ENCODE assay signal across 1 cellular context in the genomic region with DNA sequence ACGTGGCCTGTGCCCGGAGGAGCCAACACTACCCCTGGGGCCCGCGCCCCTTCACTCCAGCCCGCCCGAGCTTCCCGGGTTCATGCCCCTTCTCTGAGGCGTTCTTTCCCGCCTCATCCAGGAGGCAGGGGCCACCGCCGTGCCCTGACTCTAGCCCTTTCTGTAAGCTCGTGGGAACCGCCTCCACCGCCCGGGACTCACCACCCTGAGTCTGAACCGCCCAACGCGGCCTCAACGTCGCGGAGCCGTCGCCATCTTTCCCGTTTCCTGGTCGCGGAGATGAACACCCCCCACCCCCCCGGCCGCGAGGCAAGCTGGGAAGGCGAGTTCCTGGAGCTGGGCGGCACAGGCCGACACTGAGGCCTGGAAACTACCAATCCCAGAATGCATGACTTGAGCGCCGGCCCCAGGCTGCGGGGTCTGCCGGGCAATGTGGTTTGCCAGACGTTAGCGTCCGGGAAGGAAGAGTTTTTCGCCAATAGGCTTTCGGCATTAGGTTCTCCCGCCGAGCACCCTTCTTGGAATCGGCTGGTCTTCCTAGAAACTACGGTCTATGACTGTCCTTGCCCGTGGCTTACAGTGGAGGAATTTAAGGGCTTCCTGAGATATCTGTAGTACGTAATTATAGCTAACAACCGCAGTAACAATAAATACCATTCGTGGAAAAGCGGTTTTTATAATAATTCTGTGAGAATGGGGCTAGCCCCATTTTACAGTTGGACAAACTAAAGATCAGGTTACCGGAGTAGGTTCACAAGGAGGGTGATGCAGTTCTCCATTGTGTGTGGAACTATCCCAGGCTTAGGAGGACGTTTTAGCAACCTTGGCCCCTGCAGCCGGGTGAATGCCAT.
TF ChIP-seq lines count a peak whose summit lies in the region.

A gene (minus strand): TSS at position 281 of the 851 bp plus-strand sequence. CDS start 6,381 bp downstream, outside the sequence.

TF ChIP-seq in HEK293, 187 proteins besides CTCF, POLR2A, EP300 and RAD21 (continued from another document and continues in another):
- TF ChIP-seq, protein P1, sequence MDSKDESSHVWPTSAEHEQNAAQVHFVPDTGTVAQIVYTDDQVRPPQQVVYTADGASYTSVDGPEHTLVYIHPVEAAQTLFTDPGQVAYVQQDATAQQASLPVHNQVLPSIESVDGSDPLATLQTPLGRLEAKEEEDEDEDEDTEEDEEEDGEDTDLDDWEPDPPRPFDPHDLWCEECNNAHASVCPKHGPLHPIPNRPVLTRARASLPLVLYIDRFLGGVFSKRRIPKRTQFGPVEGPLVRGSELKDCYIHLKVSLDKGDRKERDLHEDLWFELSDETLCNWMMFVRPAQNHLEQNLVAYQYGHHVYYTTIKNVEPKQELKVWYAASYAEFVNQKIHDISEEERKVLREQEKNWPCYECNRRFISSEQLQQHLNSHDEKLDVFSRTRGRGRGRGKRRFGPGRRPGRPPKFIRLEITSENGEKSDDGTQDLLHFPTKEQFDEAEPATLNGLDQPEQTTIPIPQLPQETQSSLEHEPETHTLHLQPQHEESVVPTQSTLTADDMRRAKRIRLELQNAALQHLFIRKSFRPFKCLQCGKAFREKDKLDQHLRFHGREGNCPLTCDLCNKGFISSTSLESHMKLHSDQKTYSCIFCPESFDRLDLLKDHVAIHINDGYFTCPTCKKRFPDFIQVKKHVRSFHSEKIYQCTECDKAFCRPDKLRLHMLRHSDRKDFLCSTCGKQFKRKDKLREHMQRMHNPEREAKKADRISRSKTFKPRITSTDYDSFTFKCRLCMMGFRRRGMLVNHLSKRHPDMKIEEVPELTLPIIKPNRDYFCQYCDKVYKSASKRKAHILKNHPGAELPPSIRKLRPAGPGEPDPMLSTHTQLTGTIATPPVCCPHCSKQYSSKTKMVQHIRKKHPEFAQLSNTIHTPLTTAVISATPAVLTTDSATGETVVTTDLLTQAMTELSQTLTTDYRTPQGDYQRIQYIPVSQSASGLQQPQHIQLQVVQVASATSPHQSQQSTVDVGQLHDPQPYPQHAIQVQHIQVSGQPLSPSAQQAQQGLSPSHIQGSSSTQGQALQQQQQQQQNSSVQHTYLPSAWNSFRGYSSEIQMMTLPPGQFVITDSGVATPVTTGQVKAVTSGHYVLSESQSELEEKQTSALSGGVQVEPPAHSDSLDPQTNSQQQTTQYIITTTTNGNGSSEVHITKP (tag by site-specific recombination; IDR thresholded peaks at IDR 0.05): peak; percentile 81; the same call in 1 of the 2 replicates
- no peak for TF ChIP-seq ZNF10 (tag by site-specific recombination; IDR thresholded peaks at IDR 0.05)
- TF ChIP-seq, protein P2, sequence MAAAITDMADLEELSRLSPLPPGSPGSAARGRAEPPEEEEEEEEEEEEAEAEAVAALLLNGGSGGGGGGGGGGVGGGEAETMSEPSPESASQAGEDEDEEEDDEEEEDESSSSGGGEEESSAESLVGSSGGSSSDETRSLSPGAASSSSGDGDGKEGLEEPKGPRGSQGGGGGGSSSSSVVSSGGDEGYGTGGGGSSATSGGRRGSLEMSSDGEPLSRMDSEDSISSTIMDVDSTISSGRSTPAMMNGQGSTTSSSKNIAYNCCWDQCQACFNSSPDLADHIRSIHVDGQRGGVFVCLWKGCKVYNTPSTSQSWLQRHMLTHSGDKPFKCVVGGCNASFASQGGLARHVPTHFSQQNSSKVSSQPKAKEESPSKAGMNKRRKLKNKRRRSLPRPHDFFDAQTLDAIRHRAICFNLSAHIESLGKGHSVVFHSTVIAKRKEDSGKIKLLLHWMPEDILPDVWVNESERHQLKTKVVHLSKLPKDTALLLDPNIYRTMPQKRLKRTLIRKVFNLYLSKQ (tag by site-specific recombination; IDR thresholded peaks at IDR 0.05; ENCODE audit: borderline replicate concordance): no peak
- TF ChIP-seq ZNF610 (tag by site-specific recombination; IDR thresholded peaks at IDR 0.05; ENCODE audit: borderline replicate concordance): no peak
- no peak; the same call in 1 of the 2 replicates for TF ChIP-seq ZNF558 (tag by site-specific recombination; IDR thresholded peaks at IDR 0.05)
- TF ChIP-seq ZNF16 (tag by site-specific recombination; IDR thresholded peaks at IDR 0.05; ENCODE audit: low read depth): no peak
- TF ChIP-seq ZNF561 (tag by site-specific recombination; IDR thresholded peaks at IDR 0.05; ENCODE audit: borderline replicate concordance): 0 out of 2 replicates have a peak, but pooled peaks have one; percentile 8
- TF ChIP-seq, protein P3, sequence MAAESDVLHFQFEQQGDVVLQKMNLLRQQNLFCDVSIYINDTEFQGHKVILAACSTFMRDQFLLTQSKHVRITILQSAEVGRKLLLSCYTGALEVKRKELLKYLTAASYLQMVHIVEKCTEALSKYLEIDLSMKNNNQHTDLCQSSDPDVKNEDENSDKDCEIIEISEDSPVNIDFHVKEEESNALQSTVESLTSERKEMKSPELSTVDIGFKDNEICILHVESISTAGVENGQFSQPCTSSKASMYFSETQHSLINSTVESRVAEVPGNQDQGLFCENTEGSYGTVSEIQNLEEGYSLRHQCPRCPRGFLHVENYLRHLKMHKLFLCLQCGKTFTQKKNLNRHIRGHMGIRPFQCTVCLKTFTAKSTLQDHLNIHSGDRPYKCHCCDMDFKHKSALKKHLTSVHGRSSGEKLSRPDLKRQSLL (tag by site-specific recombination; IDR thresholded peaks at IDR 0.05): 0 out of 2 replicates have a peak, but pooled peaks have one; percentile 40
- TF ChIP-seq ZNF549 (tag by site-specific recombination; IDR thresholded peaks at IDR 0.05): no peak
- peak; percentile 92 for TF ChIP-seq GLIS2 (tag by site-specific recombination; IDR thresholded peaks at IDR 0.05)
- TF ChIP-seq ZFP41 (tag by site-specific recombination; IDR thresholded peaks at IDR 0.05; ENCODE audit: borderline replicate concordance): no peak
- TF ChIP-seq ZNF175 (tag by site-specific recombination; IDR thresholded peaks at IDR 0.05): no peak
- no peak for TF ChIP-seq ZSCAN16 (tag by site-specific recombination; IDR thresholded peaks at IDR 0.05)
- TF ChIP-seq KLF10 (tag by site-specific recombination; IDR thresholded peaks at IDR 0.05): peak; percentile 59
- TF ChIP-seq ZNF132 (tag by site-specific recombination; IDR thresholded peaks at IDR 0.05; ENCODE audit: borderline replicate concordance): no peak
- TF ChIP-seq ZBTB48 (tag by site-specific recombination; IDR thresholded peaks at IDR 0.05): 0 out of 2 replicates have a peak, but pooled peaks have one; percentile 46
- no peak for TF ChIP-seq GLI4 (tag by site-specific recombination; IDR thresholded peaks at IDR 0.05)
- TF ChIP-seq ZNF791 (tag by site-specific recombination; IDR thresholded peaks at IDR 0.05): no peak
- peak; percentile 40; the same call in 1 of the 2 replicates for TF ChIP-seq ZNF391 (tag by site-specific recombination; IDR thresholded peaks at IDR 0.05; ENCODE audit: borderline replicate concordance, low read depth)
- TF ChIP-seq, protein P4, sequence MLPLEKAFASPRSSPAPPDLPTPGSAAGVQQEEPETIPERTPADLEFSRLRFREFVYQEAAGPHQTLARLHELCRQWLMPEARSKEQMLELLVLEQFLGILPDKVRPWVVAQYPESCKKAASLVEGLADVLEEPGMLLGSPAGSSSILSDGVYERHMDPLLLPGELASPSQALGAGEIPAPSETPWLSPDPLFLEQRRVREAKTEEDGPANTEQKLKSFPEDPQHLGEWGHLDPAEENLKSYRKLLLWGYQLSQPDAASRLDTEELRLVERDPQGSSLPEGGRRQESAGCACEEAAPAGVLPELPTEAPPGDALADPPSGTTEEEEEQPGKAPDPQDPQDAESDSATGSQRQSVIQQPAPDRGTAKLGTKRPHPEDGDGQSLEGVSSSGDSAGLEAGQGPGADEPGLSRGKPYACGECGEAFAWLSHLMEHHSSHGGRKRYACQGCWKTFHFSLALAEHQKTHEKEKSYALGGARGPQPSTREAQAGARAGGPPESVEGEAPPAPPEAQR (tag by site-specific recombination; IDR thresholded peaks at IDR 0.05): no peak
- no peak for TF ChIP-seq ZNF560 (tag by site-specific recombination; IDR thresholded peaks at IDR 0.05; ENCODE audit: borderline replicate concordance)
- TF ChIP-seq, protein P5, sequence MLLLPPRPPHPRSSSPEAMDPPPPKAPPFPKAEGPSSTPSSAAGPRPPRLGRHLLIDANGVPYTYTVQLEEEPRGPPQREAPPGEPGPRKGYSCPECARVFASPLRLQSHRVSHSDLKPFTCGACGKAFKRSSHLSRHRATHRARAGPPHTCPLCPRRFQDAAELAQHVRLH (tag by site-specific recombination; IDR thresholded peaks at IDR 0.05): peak; percentile 70; the same call in 1 of the 2 replicates
- TF ChIP-seq ZNF670 (tag by site-specific recombination; IDR thresholded peaks at IDR 0.05; ENCODE audit: low read depth): no peak
- TF ChIP-seq, protein P6, sequence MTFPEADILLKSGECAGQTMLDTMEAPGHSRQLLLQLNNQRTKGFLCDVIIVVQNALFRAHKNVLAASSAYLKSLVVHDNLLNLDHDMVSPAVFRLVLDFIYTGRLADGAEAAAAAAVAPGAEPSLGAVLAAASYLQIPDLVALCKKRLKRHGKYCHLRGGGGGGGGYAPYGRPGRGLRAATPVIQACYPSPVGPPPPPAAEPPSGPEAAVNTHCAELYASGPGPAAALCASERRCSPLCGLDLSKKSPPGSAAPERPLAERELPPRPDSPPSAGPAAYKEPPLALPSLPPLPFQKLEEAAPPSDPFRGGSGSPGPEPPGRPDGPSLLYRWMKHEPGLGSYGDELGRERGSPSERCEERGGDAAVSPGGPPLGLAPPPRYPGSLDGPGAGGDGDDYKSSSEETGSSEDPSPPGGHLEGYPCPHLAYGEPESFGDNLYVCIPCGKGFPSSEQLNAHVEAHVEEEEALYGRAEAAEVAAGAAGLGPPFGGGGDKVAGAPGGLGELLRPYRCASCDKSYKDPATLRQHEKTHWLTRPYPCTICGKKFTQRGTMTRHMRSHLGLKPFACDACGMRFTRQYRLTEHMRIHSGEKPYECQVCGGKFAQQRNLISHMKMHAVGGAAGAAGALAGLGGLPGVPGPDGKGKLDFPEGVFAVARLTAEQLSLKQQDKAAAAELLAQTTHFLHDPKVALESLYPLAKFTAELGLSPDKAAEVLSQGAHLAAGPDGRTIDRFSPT (tag by site-specific recombination; IDR thresholded peaks at IDR 0.05): no peak
- TF ChIP-seq SP7 (tag by site-specific recombination; IDR thresholded peaks at IDR 0.05): peak; percentile 44
- no peak for TF ChIP-seq ZNF266 (tag by site-specific recombination; IDR thresholded peaks at IDR 0.05; ENCODE audit: low read depth)
- no peak for TF ChIP-seq ZNF701 (tag by site-specific recombination; IDR thresholded peaks at IDR 0.05)
- TF ChIP-seq, protein P7, sequence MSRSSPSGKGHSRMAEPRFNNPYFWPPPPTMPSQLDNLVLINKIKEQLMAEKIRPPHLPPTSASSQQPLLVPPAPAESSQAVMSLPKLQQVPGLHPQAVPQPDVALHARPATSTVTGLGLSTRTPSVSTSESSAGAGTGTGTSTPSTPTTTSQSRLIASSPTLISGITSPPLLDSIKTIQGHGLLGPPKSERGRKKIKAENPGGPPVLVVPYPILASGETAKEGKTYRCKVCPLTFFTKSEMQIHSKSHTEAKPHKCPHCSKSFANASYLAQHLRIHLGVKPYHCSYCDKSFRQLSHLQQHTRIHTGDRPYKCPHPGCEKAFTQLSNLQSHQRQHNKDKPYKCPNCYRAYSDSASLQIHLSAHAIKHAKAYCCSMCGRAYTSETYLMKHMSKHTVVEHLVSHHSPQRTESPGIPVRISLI (tag by site-specific recombination; IDR thresholded peaks at IDR 0.05): no peak
- 0 out of 2 replicates have a peak, but pooled peaks have one; percentile 29 for TF ChIP-seq ZBTB21 (tag by site-specific recombination; IDR thresholded peaks at IDR 0.05)
- no peak for TF ChIP-seq ZNF350 (tag by site-specific recombination; IDR thresholded peaks at IDR 0.05)
- TF ChIP-seq ZBTB8A (tag by site-specific recombination; IDR thresholded peaks at IDR 0.05): peak; percentile 63
- TF ChIP-seq ZNF121 (tag by site-specific recombination; IDR thresholded peaks at IDR 0.05): no peak
- no peak for TF ChIP-seq ZNF585B (tag by site-specific recombination; IDR thresholded peaks at IDR 0.05)
- TF ChIP-seq ZBTB20 (tag by site-specific recombination; IDR thresholded peaks at IDR 0.05): peak; percentile 99
- no peak for TF ChIP-seq ZNF555 (tag by site-specific recombination; conservative IDR thresholded peaks at IDR 0.05)
- TF ChIP-seq SALL2 (tag by site-specific recombination; IDR thresholded peaks at IDR 0.05; ENCODE audit: borderline replicate concordance): no peak
- TF ChIP-seq ZXDB (tag by site-specific recombination; IDR thresholded peaks at IDR 0.05): peak; percentile 99
- no peak for TF ChIP-seq ZNF707 (tag by site-specific recombination; IDR thresholded peaks at IDR 0.05)
- TF ChIP-seq YY2 (tag by site-specific recombination; IDR thresholded peaks at IDR 0.05): peak; percentile 95
- TF ChIP-seq, protein P8, sequence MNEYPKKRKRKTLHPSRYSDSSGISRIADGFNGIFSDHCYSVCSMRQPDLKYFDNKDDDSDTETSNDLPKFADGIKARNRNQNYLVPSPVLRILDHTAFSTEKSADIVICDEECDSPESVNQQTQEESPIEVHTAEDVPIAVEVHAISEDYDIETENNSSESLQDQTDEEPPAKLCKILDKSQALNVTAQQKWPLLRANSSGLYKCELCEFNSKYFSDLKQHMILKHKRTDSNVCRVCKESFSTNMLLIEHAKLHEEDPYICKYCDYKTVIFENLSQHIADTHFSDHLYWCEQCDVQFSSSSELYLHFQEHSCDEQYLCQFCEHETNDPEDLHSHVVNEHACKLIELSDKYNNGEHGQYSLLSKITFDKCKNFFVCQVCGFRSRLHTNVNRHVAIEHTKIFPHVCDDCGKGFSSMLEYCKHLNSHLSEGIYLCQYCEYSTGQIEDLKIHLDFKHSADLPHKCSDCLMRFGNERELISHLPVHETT (tag by site-specific recombination; IDR thresholded peaks at IDR 0.05): peak; percentile 27; the same call in 1 of the 2 replicates
- TF ChIP-seq ZNF677 (tag by site-specific recombination; IDR thresholded peaks at IDR 0.05): no peak
- peak; percentile 60; the same call in 1 of the 2 replicates for TF ChIP-seq EGR2 (tag by site-specific recombination; IDR thresholded peaks at IDR 0.05; ENCODE audit: low read depth)
- peak; percentile 20; the same call in 1 of the 2 replicates for TF ChIP-seq MYNN (tag by site-specific recombination; IDR thresholded peaks at IDR 0.05; ENCODE audit: borderline replicate concordance)
- TF ChIP-seq WT1 (tag by site-specific recombination; IDR thresholded peaks at IDR 0.05): peak; percentile 24; the same call in 1 of the 2 replicates
- no peak for TF ChIP-seq HOXA7 (CRISPR knock-in tag; IDR thresholded peaks at IDR 0.05; ENCODE audit: borderline replicate concordance)
- TF ChIP-seq, protein P9, sequence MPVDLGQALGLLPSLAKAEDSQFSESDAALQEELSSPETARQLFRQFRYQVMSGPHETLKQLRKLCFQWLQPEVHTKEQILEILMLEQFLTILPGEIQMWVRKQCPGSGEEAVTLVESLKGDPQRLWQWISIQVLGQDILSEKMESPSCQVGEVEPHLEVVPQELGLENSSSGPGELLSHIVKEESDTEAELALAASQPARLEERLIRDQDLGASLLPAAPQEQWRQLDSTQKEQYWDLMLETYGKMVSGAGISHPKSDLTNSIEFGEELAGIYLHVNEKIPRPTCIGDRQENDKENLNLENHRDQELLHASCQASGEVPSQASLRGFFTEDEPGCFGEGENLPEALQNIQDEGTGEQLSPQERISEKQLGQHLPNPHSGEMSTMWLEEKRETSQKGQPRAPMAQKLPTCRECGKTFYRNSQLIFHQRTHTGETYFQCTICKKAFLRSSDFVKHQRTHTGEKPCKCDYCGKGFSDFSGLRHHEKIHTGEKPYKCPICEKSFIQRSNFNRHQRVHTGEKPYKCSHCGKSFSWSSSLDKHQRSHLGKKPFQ (tag by site-specific recombination; IDR thresholded peaks at IDR 0.05): no peak
